ENCODE assay signal across 28 cellular contexts in genomic region chr1:203002951-203003350, GRCh38.
"Had no signal": no experiment of that assay in that cellular context is flagged by ENCODE, and none has a peak within 500 bp of the region (broad histone marks: within the 10 kb centered on the region; RNA-seq: fewer than 3 reads in every experiment).

No MANE protein-coding gene starts in this region.

- H3K36me3 ChIP-seq: brain microvascular endothelial cell, heart left ventricle had no signal

- H3K27ac Mint-ChIP-seq: activated B cell treated with CpG ODN at 0.5 μM for 24 hours; activated CD8-positive, alpha-beta T cell treated with anti-CD3 and anti-CD28 coated beads for 36 hours; activated naive CD8-positive, alpha-beta T cell; activated T-helper 17 cell treated with anti-CD3 and anti-CD28 coated beads, Interleukin-2, amount 50 U/mL, for 72 hours; dendritic cell treated with granulocyte-macrophage colony-stimulating factor and Interleukin-4, amounts not matched to agents 40 ng/mL and 50 ng/mL, for 4 days; endodermal cell had no signal

- H3K4me3 ChIP-seq: coronary artery, dorsolateral prefrontal cortex, heart left ventricle had no signal

- H3K9me3 ChIP-seq: heart left ventricle had no signal

- ATAC-seq: activated CD4-positive, CD25-positive, alpha-beta regulatory T cell treated with anti-CD3 and anti-CD28 coated beads, Interleukin-2, amount 50 U/mL, for 24 hours; activated CD8-positive, alpha-beta T cell treated with anti-CD3 and anti-CD28 coated beads for 36 hours; activated T-cell treated with anti-CD3 and anti-CD28 coated beads, Interleukin-2, amount 50 U/mL, for 4 hours; activated T-helper 17 cell treated with anti-CD3 and anti-CD28 coated beads, Interleukin-2, amount 50 U/mL, for 72 hours; esophagus mucosa; heart left ventricle had no signal

- H3K27me3 Mint-ChIP-seq: activated B cell treated with CpG ODN at 0.5 μM for 24 hours; dendritic cell treated with granulocyte-macrophage colony-stimulating factor and Interleukin-4, amounts not matched to agents 40 ng/mL and 50 ng/mL, for 4 days had no signal

- H3K27me3 ChIP-seq: dorsolateral prefrontal cortex, heart left ventricle had no signal

- H3K27ac ChIP-seq: brain microvascular endothelial cell, coronary artery, dorsolateral prefrontal cortex, heart left ventricle, VCaP had no signal

- DNase-seq: activated B cell treated with CpG ODN at 0.5 μM for 24 hours; activated CD4-positive, alpha-beta T cell treated with anti-CD3 and anti-CD28 coated beads for 48 hours; activated CD4-positive, alpha-beta T cell treated with anti-CD3 and anti-CD28 coated beads, Interleukin-2, amount 50 U/mL, for 1 hour; activated CD4-positive, alpha-beta T cell treated with anti-CD3 and anti-CD28 coated beads, Interleukin-2, amount 50 U/mL, for 48 hours; activated CD8-positive, alpha-beta memory T cell treated with anti-CD3 and anti-CD28 coated beads for 24 hours; activated CD8-positive, alpha-beta T cell treated with anti-CD3 and anti-CD28 coated beads for 36 hours; activated effector memory CD4-positive, alpha-beta T cell treated with Interleukin-2 at 50 U/mL for 16 hours; activated gamma-delta T cell treated with Interleukin-2 at 50 U/mL for 16 hours; activated naive CD4-positive, alpha-beta T cell treated with Interleukin-2 at 50 U/mL for 16 hours; activated T-cell treated with anti-CD3 and anti-CD28 coated beads, Interleukin-2, amount 50 U/mL, for 4 hours; amniotic stem cell; anterior cingulate cortex; brain microvascular endothelial cell; dorsolateral prefrontal cortex; effector memory CD4-positive, alpha-beta T cell; endodermal cell; foreskin fibroblast; glutamatergic neuron; heart left ventricle; T-helper 2 cell had no signal

- H3K9me3 Mint-ChIP-seq: activated CD8-positive, alpha-beta T cell treated with anti-CD3 and anti-CD28 coated beads for 36 hours; activated T-cell treated with anti-CD3 and anti-CD28 coated beads, Interleukin-2, amount 50 U/mL, for 4 hours; activated T-helper 17 cell treated with anti-CD3 and anti-CD28 coated beads, Interleukin-2, amount 50 U/mL, for 72 hours; central memory CD8-positive, alpha-beta T cell; dendritic cell treated with granulocyte-macrophage colony-stimulating factor and Interleukin-4, amounts not matched to agents 40 ng/mL and 50 ng/mL, for 4 days had no signal

- H3K36me3 Mint-ChIP-seq: activated naive CD8-positive, alpha-beta T cell had no signal

- H3K4me3 Mint-ChIP-seq: activated B cell treated with CpG ODN at 0.5 μM for 24 hours; activated CD8-positive, alpha-beta T cell treated with anti-CD3 and anti-CD28 coated beads for 36 hours; activated naive CD8-positive, alpha-beta T cell; activated T-cell treated with anti-CD3 and anti-CD28 coated beads, Interleukin-2, amount 50 U/mL, for 4 hours; activated T-helper 17 cell treated with anti-CD3 and anti-CD28 coated beads, Interleukin-2, amount 50 U/mL, for 72 hours; central memory CD8-positive, alpha-beta T cell; dendritic cell treated with granulocyte-macrophage colony-stimulating factor and Interleukin-4, amounts not matched to agents 40 ng/mL and 50 ng/mL, for 4 days; endodermal cell had no signal
